Comparison of ENCODE assay signal across 1 cellular context in genomic region chr10:25015927-25016348, GRCh38.
TF ChIP-seq lines count a peak whose summit lies in the region.

Gene ENKUR, minus strand, starts transcription at chr10:25016158. Its CDS starts 222 bp downstream, at chr10:25015936.

TF ChIP-seq in GM12878, 131 proteins besides CTCF, POLR2A, EP300 and RAD21 (continued from another document):
- TF ChIP-seq HDGF (IDR thresholded peaks at IDR 0.05) (0 out of 2 replicates have a peak, but pooled peaks have one; percentile 6), ATF2 (IDR thresholded peaks at IDR 0.05; ENCODE audit: low read length) (no peak), PBX3 (IDR thresholded peaks at IDR 0.05; ENCODE audit: insufficient replicate concordance, low read depth, low read length) (peak; percentile 49), RFX5 (IDR thresholded peaks at IDR 0.05; ENCODE audit: low read depth, low read length) (0 out of 2 replicates have a peak, but pooled peaks have one; percentile 52), KLF5 (IDR thresholded peaks at IDR 0.05; ENCODE audit: partially characterized antibody) (no peak), SIN3A (IDR thresholded peaks at IDR 0.05; ENCODE audit: low read depth, low read length) (peak; percentile 88), RBBP5 (conservative IDR thresholded peaks at IDR 0.05) (no peak), ESRRA (IDR thresholded peaks at IDR 0.05; ENCODE audit: low read length) (no peak)
